18 cellular contexts compared by ENCODE assay signal in genomic region chr7:121572615-121573014, GRCh38.
"Had no signal": no experiment of that assay in that cellular context is flagged by ENCODE, and none has a peak within 500 bp of the region (broad histone marks: within the 10 kb centered on the region; RNA-seq: fewer than 3 reads in every experiment).

No MANE protein-coding gene starts in this region.

- H3K27ac Mint-ChIP-seq: immature natural killer cell; memory B cell; natural killer cell treated with Interleukin-12 subunit alpha and Interleukin-12 subunit beta and Interleukin-15 and Interleukin-18, amount 100 ng/mL, for 72 hours; type B pancreatic cell had no signal

- H3K36me3 Mint-ChIP-seq: immature natural killer cell; memory B cell; natural killer cell treated with Interleukin-12 subunit alpha and Interleukin-12 subunit beta and Interleukin-15 and Interleukin-18, amount 100 ng/mL, for 72 hours; type B pancreatic cell had no signal

- H3K4me3 Mint-ChIP-seq: immature natural killer cell; memory B cell; natural killer cell treated with Interleukin-12 subunit alpha and Interleukin-12 subunit beta and Interleukin-15 and Interleukin-18, amount 100 ng/mL, for 72 hours; type B pancreatic cell had no signal

- H3K27me3 Mint-ChIP-seq: type B pancreatic cell had no signal

- H3K4me1 Mint-ChIP-seq: immature natural killer cell, memory B cell had no signal

- H3K9me3 Mint-ChIP-seq: immature natural killer cell; memory B cell; natural killer cell treated with Interleukin-12 subunit alpha and Interleukin-12 subunit beta and Interleukin-15 and Interleukin-18, amount 100 ng/mL, for 72 hours; type B pancreatic cell had no signal

- ATAC-seq: gastroesophageal sphincter; left lung; lower lobe of right lung; natural killer cell treated with Interleukin-12 subunit alpha and Interleukin-12 subunit beta and Interleukin-15 and Interleukin-18, amount 100 ng/mL, for 72 hours; right cardiac atrium had no signal

- DNase-seq: colonic mucosa; dermis blood vessel endothelial cell; esophagus squamous epithelium; foreskin fibroblast; glutamatergic neuron; immature natural killer cell; left lung; lower lobe of right lung; midbrain; right cardiac atrium; small intestine; stimulated activated CD4-positive, alpha-beta T cell treated with anti-CD3 and anti-CD28 coated beads, Interleukin-12 subunit alpha, Interleukin-12 subunit beta, amount 100 ng/mL, for 4 hours; stimulated activated naive CD4-positive, alpha-beta T cell treated with Interleukin-2 at 50 U/mL for 16 hours; thyroid gland had no signal
